In the genomic region with DNA sequence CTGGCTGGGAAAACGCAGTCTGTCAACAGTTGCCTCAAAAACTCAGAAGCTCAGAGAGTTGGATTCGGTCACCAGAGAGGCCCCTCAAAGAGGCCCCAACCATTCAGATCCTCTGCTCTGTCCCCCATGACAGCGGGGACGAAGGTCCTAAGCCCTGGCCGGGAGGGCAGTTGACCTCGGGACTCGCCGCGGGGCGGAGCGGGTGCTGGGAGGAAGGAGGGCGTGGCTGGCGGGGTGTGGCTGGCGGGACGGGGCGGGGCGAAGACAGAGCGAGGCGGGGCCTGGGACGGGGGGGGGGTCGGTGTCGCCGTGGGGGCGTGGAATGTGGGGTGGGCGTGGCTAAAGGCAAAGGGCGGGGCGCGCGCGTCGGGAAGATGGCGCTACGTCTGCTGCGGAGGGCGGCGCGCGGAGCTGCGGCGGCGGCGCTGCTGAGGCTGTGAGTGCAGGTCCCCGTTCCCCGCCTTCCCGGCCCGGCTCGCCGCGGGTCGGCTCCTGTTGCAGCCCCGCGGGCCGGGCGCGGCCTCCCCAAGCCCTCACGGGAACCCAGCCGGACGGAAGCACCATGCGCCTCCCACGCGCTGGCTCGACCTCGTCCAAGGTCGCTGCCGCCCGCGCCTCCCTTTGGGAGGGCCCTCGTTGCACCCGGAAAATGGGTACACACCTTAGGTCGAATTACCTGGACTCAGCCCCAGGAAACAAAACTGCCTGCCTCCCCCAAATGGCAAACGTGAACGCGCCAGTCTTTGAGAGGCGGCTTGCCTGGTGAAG, we compare ENCODE assay signal across 8 cellular contexts. TPM values are rescaled to one million over a fixed set of nuclear protein-coding genes. Genes with fewer than 3 reads are reported as not detected.
DNase-seq lines count a peak whose midpoint lies in the region; ATAC-seq and TF ChIP-seq lines count a peak whose summit lies in the region.

A gene (plus strand): TSS at position 369 of the 768 bp plus-strand sequence.

- CTCF ChIA-PET in activated naive CD4-positive, alpha-beta T cell treated with anti-CD3 and anti-CD28 coated beads, Interleukin-2, amount 10 ng/mL, durations not matched to agents 7 days and 5 days (lab: Charles Lee), result interaction anchor here (1.0 to 1.5 kb wide), 5 partner anchors 9 to 337 kb away, joined by 3 to 6 read pairs (median 3); no protein-coding TSS in a partner anchor

- in situ Hi-C loops in SK-MEL-5 (cut with HindIII; ENCODE audit: low pct_unique_long_range_greater_than_20kb, low sequenced_read_pairs), result no loop called here

- TF ChIP-seq CTCF in omental fat pad (IDR thresholded peaks at IDR 0.05) (no peak), testis (IDR thresholded peaks at IDR 0.05) (no peak)

- no peaks in the 10 kb centered on the region for H3K36me3 ChIP-seq in ES-I3 (ENCODE audit: insufficient read depth, low read length)
- H3K36me3 ChIP-seq in testis (ENCODE audit: low read depth, missing control alignments), result no peaks in the 10 kb centered on the region

- H3K9ac ChIP-seq in ES-I3 (ENCODE audit: low read depth, low read length), result peak within 1 kb of the TSS; percentile 97

- H3K4me1 Mint-ChIP-seq in activated naive CD4-positive, alpha-beta T cell treated with anti-CD3 and anti-CD28 coated beads, Interleukin-2, amount 10 ng/mL, durations not matched to agents 7 days and 5 days, result peaks cover 49% of the 10 kb centered on the region

- 0 to 1% methylated on average over 11 to 37 of the region's 74 CpGs for WGBS in testis, 2 donors

- H3K9me3 Mint-ChIP-seq in activated naive CD4-positive, alpha-beta T cell treated with anti-CD3 and anti-CD28 coated beads, Interleukin-2, amount 10 ng/mL, durations not matched to agents 7 days and 5 days, result no peaks in the 10 kb centered on the region

- peaks cover 4% of the 10 kb centered on the region for H3K27me3 Mint-ChIP-seq in activated naive CD4-positive, alpha-beta T cell treated with anti-CD3 and anti-CD28 coated beads, Interleukin-2, amount 10 ng/mL, durations not matched to agents 7 days and 5 days

- intact Hi-C loops in testis (cut with DNase I; ENCODE audit: low total_unique reads), result no loop called here

- H3K4me1 ChIP-seq in ES-I3 (ENCODE audit: insufficient read depth, low read length) (peaks cover 10% of the 10 kb centered on the region), testis (peaks cover 8% of the 10 kb centered on the region)

- peaks cover 9% of the 10 kb centered on the region for H3K36me3 Mint-ChIP-seq in activated naive CD4-positive, alpha-beta T cell treated with anti-CD3 and anti-CD28 coated beads, Interleukin-2, amount 10 ng/mL, durations not matched to agents 7 days and 5 days

- H3K27ac ChIP-seq in testis, result peak within 1 kb of the TSS; percentile 72 to 77

- H3K27me3 ChIP-seq in testis, result no peaks in the 10 kb centered on the region

- H3K4me3 Mint-ChIP-seq in activated naive CD4-positive, alpha-beta T cell treated with anti-CD3 and anti-CD28 coated beads, Interleukin-2, amount 10 ng/mL, durations not matched to agents 7 days and 5 days, result peak within 1 kb of the TSS; percentile 79

- ATAC-seq in omental fat pad (ENCODE audit: low FRiP score), result peak; percentile 97

- peak within 1 kb of the TSS; percentile 80 to 83 for H3K4me3 ChIP-seq in testis

- peak within 1 kb of the TSS; percentile 94 for H3K27ac Mint-ChIP-seq in activated naive CD4-positive, alpha-beta T cell treated with anti-CD3 and anti-CD28 coated beads, Interleukin-2, amount 10 ng/mL, durations not matched to agents 7 days and 5 days

- DNase-seq in GOT3 (lab: John Stamatoyannopoulos, UW) (peak; percentile 62), LHCN-M2 (ENCODE audit: low read depth) (peak; percentile 74), SK-MEL-5 (ENCODE audit: low read depth, low spot score) (peak; percentile 75), germinal center (ENCODE audit: low spot score) (peak; percentile 96), omental fat pad (ENCODE audit: low spot score) (peak; percentile 75), testis (peak; percentile 93)
- DNase-seq in activated naive CD4-positive, alpha-beta T cell treated with anti-CD3 and anti-CD28 coated beads, Interleukin-2, amount 10 ng/mL, durations not matched to agents 7 days and 5 days, result peak; percentile 92

- H3K9me3 ChIP-seq in ES-I3 (ENCODE audit: control insufficient read depth, insufficient read depth, low read length) (no peaks in the 10 kb centered on the region), testis (no peaks in the 10 kb centered on the region)

- TF ChIP-seq POLR2A in testis (IDR thresholded peaks at IDR 0.05), result peak; percentile 33

RNA-seq across cellular contexts. Expression of the gene that starts here (rescaled TPM):
- 0.29 and 1.8 TPM in 2 replicates for total RNA-seq in LHCN-M2 (2014; rRNA removed)
- polyA plus RNA-seq in LHCN-M2 (2012), result 0.73 TPM
- 18.8 and 22.3 TPM in 2 replicates for total RNA-seq in SK-MEL-5 (2014; rRNA removed; shearing (Covaris generic))
- polyA plus RNA-seq in SK-MEL-5 (2015; cell fraction: cytosol; rRNA removed), result 20.6 and 22.2 TPM in 2 replicates
- polyA plus RNA-seq in SK-MEL-5 (2015; cell fraction: nucleus; rRNA removed), result 12.9 and 37.7 TPM in 2 replicates
- 1 to 10 TPM; 2.2 to 7.7 (median 4.4) TPM for total RNA-seq in omental fat pad
- total RNA-seq in testis, result 10 to 100 TPM; 21.5 to 22.7 TPM
- polyA plus RNA-seq in testis (ENCODE audit: insufficient read depth, low read depth, low replicate concordance), result 15.4 TPM

Comparison
In these comparisons a context has a peak if more than half of its experiments do, and no peak if none do; other contexts are left out.
1. Peak in every context shown above with its lines: DNase-seq, ATAC-seq, H3K4me3 ChIP-seq and H3K27ac ChIP-seq.